Comparison of ENCODE assay signal across 11 cellular contexts in genomic region chr9:72560086-72560485, GRCh38. TPM values are rescaled to one million over a fixed set of nuclear protein-coding genes. Genes with fewer than 3 reads are reported as not detected.
"Had no signal": no experiment of that assay in that cellular context is flagged by ENCODE, and none has a peak within 500 bp of the region (broad histone marks: within the 10 kb centered on the region; RNA-seq: fewer than 3 reads in every experiment).

No MANE protein-coding gene starts in this region.

- H3K27ac Mint-ChIP-seq: GM23338, HFFc6 had no signal

- DNase-seq: H9, HCEC 1CT, HFFc6, KG1 had no signal

- FAIRE-seq: H1, H54, HepG2, K562 had no signal

- H3K4me2 ChIP-seq: GM23338 had no signal

- H3K27ac ChIP-seq: HL-60 had no signal

- H3K4me3 ChIP-seq: GM23338, K562 had no signal

- H3K4me3 Mint-ChIP-seq: GM23338, H9, HFFc6 had no signal

- H3K9me3 Mint-ChIP-seq: GM23338, HFFc6 had no signal

- ATAC-seq: GM23338, HepG2, K562 had no signal

RNA-seq across cellular contexts. Expression of gene TMC1, which starts 38.7 kb away (rescaled TPM):
- total RNA-seq: HT1080, K562 had no signal
